ENCODE assay signal across 24 cellular contexts in genomic region chr10:133210398-133211140, GRCh38. TPM values are rescaled to one million over a fixed set of nuclear protein-coding genes. Genes with fewer than 3 reads are reported as not detected.
"Had no signal": no experiment of that assay in that cellular context is flagged by ENCODE, and none has a peak within 500 bp of the region (broad histone marks: within the 10 kb centered on the region; RNA-seq: fewer than 3 reads in every experiment).

No MANE protein-coding gene starts in this region.

- H3K27me3 ChIP-seq: neutrophil, transverse colon had no signal

- H3K27ac ChIP-seq: esophagus squamous epithelium, gastroesophageal sphincter, neutrophil, psoas muscle, stomach, thoracic aorta, transverse colon had no signal

- H3K36me3 Mint-ChIP-seq: immature natural killer cell; naive thymus-derived CD4-positive, alpha-beta T cell had no signal

- H3K4me1 ChIP-seq: esophagus squamous epithelium, gastroesophageal sphincter, psoas muscle, stomach, transverse colon had no signal

- H3K4me3 ChIP-seq: esophagus squamous epithelium, gastroesophageal sphincter, psoas muscle, stomach, thoracic aorta, transverse colon had no signal

- H3K9me3 ChIP-seq: esophagus squamous epithelium, gastroesophageal sphincter, neutrophil, psoas muscle, stomach, thoracic aorta, transverse colon had no signal

- H3K9me3 Mint-ChIP-seq: nephron progenitor cell had no signal

- H3K4me3 Mint-ChIP-seq: immature natural killer cell, nephron progenitor cell had no signal

- H3K36me3 ChIP-seq: esophagus squamous epithelium, gastroesophageal sphincter, neutrophil, stomach, thoracic aorta, transverse colon had no signal

- H3K4me1 Mint-ChIP-seq: immature natural killer cell had no signal

- ATAC-seq: gastroesophageal sphincter; left cardiac atrium; naive thymus-derived CD4-positive, alpha-beta T cell had no signal

- DNase-seq: effector memory CD4-positive, alpha-beta T cell; esophagus squamous epithelium; foreskin fibroblast; glutamatergic neuron; immature natural killer cell; left cardiac atrium; nephron progenitor cell; small intestine; stimulated activated CD4-positive, alpha-beta T cell treated with anti-CD3 and anti-CD28 coated beads, Interleukin-12 subunit alpha, Interleukin-12 subunit beta, amount 100 ng/mL, for 4 hours; stimulated activated naive CD4-positive, alpha-beta T cell; stomach; substantia nigra; transverse colon had no signal

- H3K27ac Mint-ChIP-seq: immature natural killer cell; naive thymus-derived CD4-positive, alpha-beta T cell; nephron progenitor cell had no signal

RNA-seq across cellular contexts. Expression of gene UTF1, which starts 19.4 kb away (rescaled TPM):
- total RNA-seq: esophagus squamous epithelium, gastroesophageal sphincter, left cardiac atrium, liver, lung microvascular endothelial cell, mesenteric fat pad, mononuclear cell, osteoblast, psoas muscle, stomach, thoracic aorta, transverse colon, ureter had no signal

RNA-seq across cellular contexts. Expression of gene VENTX, which starts 27.1 kb away (rescaled TPM):
- total RNA-seq: lung microvascular endothelial cell, osteoblast had no signal

RNA-seq across cellular contexts. Expression of gene KNDC1, which starts 50.5 kb away (rescaled TPM):
- total RNA-seq: osteoblast had no signal
